13 cellular contexts compared by ENCODE assay signal in genomic region chr17:48722924-48723554, GRCh38. TPM values are rescaled to one million over a fixed set of nuclear protein-coding genes. Genes with fewer than 3 reads are reported as not detected.
DNase-seq lines count a peak whose midpoint lies in the region; ATAC-seq and TF ChIP-seq lines count a peak whose summit lies in the region.
"Had no signal": no experiment of that assay in that cellular context is flagged by ENCODE, and none has a peak within 500 bp of the region (broad histone marks: within the 10 kb centered on the region; RNA-seq: fewer than 3 reads in every experiment).

TSS of gene PRAC2 (plus strand) at chr17:48723185. CDS start at chr17:48724411, 1,226 bp downstream.

- no peak for ATAC-seq in activated naive CD4-positive, alpha-beta T cell treated with anti-CD3 and anti-CD28 coated beads, Interleukin-2, amount 50 U/mL, for 72 hours
- ATAC-seq in WTC11: peak; percentile 55

- H3K9me3 Mint-ChIP-seq in activated naive CD4-positive, alpha-beta T cell treated with anti-CD3 and anti-CD28 coated beads for 36 hours: no peaks in the 10 kb centered on the region
- no peaks in the 10 kb centered on the region for H3K9me3 Mint-ChIP-seq in activated naive CD4-positive, alpha-beta T cell treated with anti-CD3 and anti-CD28 coated beads, Interleukin-2, amount 50 U/mL, for 72 hours
- no peaks in the 10 kb centered on the region for H3K9me3 Mint-ChIP-seq in WTC11
- peaks cover 0 to 6% (median 0%) of the 10 kb centered on the region in 6 donors for H3K9me3 Mint-ChIP-seq in immature natural killer cell
- H3K9me3 Mint-ChIP-seq in type B pancreatic cell: no peaks in the 10 kb centered on the region

- POLR2A ChIA-PET in WTC11 (lab: Charles Lee): interaction anchor here (0.6 to 1.3 kb wide), 6 partner anchors 10 to 273 kb away, joined by 3 to 5 read pairs (median 4); no protein-coding TSS in a partner anchor

- H3K4me3 Mint-ChIP-seq in activated naive CD4-positive, alpha-beta T cell treated with anti-CD3 and anti-CD28 coated beads for 36 hours: peak within 1 kb of the TSS; percentile 46
- H3K4me3 Mint-ChIP-seq in WTC11 (peak within 1 kb of the TSS; percentile 70), immature natural killer cell (peak within 1 kb of the TSS; percentile 60 to 86 (median 78)), type B pancreatic cell (peak within 1 kb of the TSS; percentile 13)

- H3K27me3 Mint-ChIP-seq in activated naive CD4-positive, alpha-beta T cell treated with anti-CD3 and anti-CD28 coated beads for 36 hours (ENCODE audit: low read depth): peaks cover 92% of the 10 kb centered on the region
- H3K27me3 Mint-ChIP-seq in WTC11 (ENCODE audit: low read depth) (peaks cover 100% of the 10 kb centered on the region), immature natural killer cell (ENCODE audit: low read depth in 3 of 3) (peaks cover 58 to 89% (median 85%) of the 10 kb centered on the region in 3 donors), type B pancreatic cell (peaks cover 100% of the 10 kb centered on the region)

- H3K27me3 ChIP-seq in brain microvascular endothelial cell (replicated peaks): peaks cover 99% of the 10 kb centered on the region

- H3K4me3 ChIP-seq in brain microvascular endothelial cell (ENCODE audit: low read depth, low read length): no peak within 1 kb of the TSS
- H3K4me3 ChIP-seq: HAP-1 had no signal

- CTCF ChIA-PET in activated naive CD4-positive, alpha-beta T cell treated with anti-CD3 and anti-CD28 coated beads for 36 hours (lab: Charles Lee): interaction anchor here (0.6 to 4.1 kb wide), 22 partner anchors 10 to 1191 kb away, joined by 3 to 64 read pairs (median 7); no protein-coding TSS in a partner anchor
- CTCF ChIA-PET in WTC11 (lab: Charles Lee): interaction anchor here (0.7 to 10.9 kb wide), 23 partner anchors 12 to 166 kb away, joined by 3 to 218 read pairs (median 14); partner anchors contain the start of gene TTLL6

- H3K4me1 Mint-ChIP-seq in activated naive CD4-positive, alpha-beta T cell treated with anti-CD3 and anti-CD28 coated beads for 36 hours (ENCODE audit: low read depth): peaks cover 44% of the 10 kb centered on the region
- H3K4me1 Mint-ChIP-seq in WTC11 (peaks cover 53% of the 10 kb centered on the region), immature natural killer cell (peaks cover 36 to 44% of the 10 kb centered on the region in 2 donors), type B pancreatic cell (ENCODE audit: unreplicated experiment) (peaks cover 12% of the 10 kb centered on the region)

- H3K27ac Mint-ChIP-seq in activated naive CD4-positive, alpha-beta T cell treated with anti-CD3 and anti-CD28 coated beads for 36 hours: no peak within 1 kb of the TSS
- H3K27ac Mint-ChIP-seq in activated naive CD4-positive, alpha-beta T cell treated with anti-CD3 and anti-CD28 coated beads, Interleukin-2, amount 50 U/mL, for 72 hours: peak within 1 kb of the TSS in 1 of 2 donors; percentile 85
- H3K27ac Mint-ChIP-seq in WTC11 (peak within 1 kb of the TSS; percentile 84), immature natural killer cell (no peak within 1 kb of the TSS), type B pancreatic cell (peak within 1 kb of the TSS; percentile 9)

- intact Hi-C loops in activated naive CD4-positive, alpha-beta T cell treated with anti-CD3 and anti-CD28 coated beads for 36 hours (cut with micrococcal nuclease): loop anchor here (5.0 to 10.0 kb wide), 2 partner anchors 111 to 272 kb away; partner anchors contain the start of genes HOXB7 and IGF2BP1

- no peaks in the 10 kb centered on the region for H3K36me3 Mint-ChIP-seq in activated naive CD4-positive, alpha-beta T cell treated with anti-CD3 and anti-CD28 coated beads for 36 hours (ENCODE audit: low read depth)
- H3K36me3 Mint-ChIP-seq in activated naive CD4-positive, alpha-beta T cell treated with anti-CD3 and anti-CD28 coated beads, Interleukin-2, amount 50 U/mL, for 72 hours: peaks cover 0 to 18% of the 10 kb centered on the region in 2 donors
- H3K36me3 Mint-ChIP-seq in WTC11 (no peaks in the 10 kb centered on the region), immature natural killer cell (peaks cover 0 to 3% (median 0%) of the 10 kb centered on the region in 3 donors), type B pancreatic cell (no peaks in the 10 kb centered on the region)

- H3K27ac ChIP-seq in brain microvascular endothelial cell: no peak within 1 kb of the TSS
- H3K27ac ChIP-seq: breast epithelium had no signal

- no peak for DNase-seq in activated naive CD4-positive, alpha-beta T cell treated with anti-CD3 and anti-CD28 coated beads for 36 hours
- DNase-seq in activated naive CD4-positive, alpha-beta T cell treated with anti-CD3 and anti-CD28 coated beads, Interleukin-2, amount 50 U/mL, for 72 hours (ENCODE audit: low spot score in 2 of 2): no peak
- peak; percentile 78 for DNase-seq in WTC11 (ENCODE audit: low spot score)
- DNase-seq in immature natural killer cell: no peak
- no peak for DNase-seq in type B pancreatic cell (ENCODE audit: extremely low spot score, unreplicated experiment)
- no peak for DNase-seq in NCI-H446 treated with DMSO at 0.1 percent for 48 hours (lab: John Stamatoyannopoulos, UW)
- no peak for DNase-seq in NCI-H345 treated with DMSO at 0.1 percent for 48 hours (lab: John Stamatoyannopoulos, UW; ENCODE audit: unreplicated experiment)
- DNase-seq in brain microvascular endothelial cell: no peak
- DNase-seq: BE2C, NCI-H82 had no signal

- H3K36me3 ChIP-seq in brain microvascular endothelial cell (replicated peaks): no peaks in the 10 kb centered on the region
- H3K36me3 ChIP-seq: BE2C, breast epithelium, HAP-1 had no signal

- TF ChIP-seq CTCF in WTC11 (IDR thresholded peaks at IDR 0.05) (no peak), type B pancreatic cell (conservative IDR thresholded peaks at IDR 0.05) (no peak), brain microvascular endothelial cell (IDR thresholded peaks at IDR 0.05; ENCODE audit: low read depth, low read length, missing control alignments) (no peak)

- in situ Hi-C loops in brain microvascular endothelial cell (cut with HindIII; ENCODE audit: low pct_ligation_motif_present, low sequenced_read_pairs): no loop called here

TF ChIP-seq in WTC11, 78 proteins besides CTCF, POLR2A, EP300 and RAD21:
- 0 out of 2 replicates have a peak, but pooled peaks have one; percentile 20 for TF ChIP-seq HMGXB4 (CRISPR knock-in tag; IDR thresholded peaks at IDR 0.05)
- TF ChIP-seq NR1H2 (CRISPR knock-in tag; IDR thresholded peaks at IDR 0.05): no peak
- peak; percentile 44; the same call in 1 of the 2 replicates for TF ChIP-seq NFYB (CRISPR knock-in tag; conservative IDR thresholded peaks at IDR 0.05; ENCODE audit: low read depth)
- 0 out of 2 replicates have a peak, but pooled peaks have one; percentile 11 for TF ChIP-seq MAX (CRISPR knock-in tag; IDR thresholded peaks at IDR 0.05)

RNA-seq across cellular contexts. Expression of gene PRAC2, which starts in this region (rescaled TPM):
- total RNA-seq in activated naive CD4-positive, alpha-beta T cell treated with anti-CD3 and anti-CD28 coated beads for 36 hours: not detected
- not detected for total RNA-seq in activated naive CD4-positive, alpha-beta T cell treated with anti-CD3 and anti-CD28 coated beads, Interleukin-2, amount 50 U/mL, for 72 hours
- total RNA-seq in WTC11 (2021): 8.0 to 22.3 TPM (median 9.2 TPM) in 3 replicates
- polyA plus RNA-seq in immature natural killer cell: not detected
- not detected in 2 replicates for total RNA-seq in type B pancreatic cell (ENCODE audit: low replicate concordance)
- total RNA-seq: breast epithelium, HT1080 had no signal

Comparison
In these comparisons a context has a peak if more than half of its experiments do, and no peak if none do; other contexts are left out.
1. H3K27ac Mint-ChIP-seq: peak in WTC11 (single experiment) and type B pancreatic cell (single experiment); none in activated naive CD4-positive, alpha-beta T cell treated with anti-CD3 and anti-CD28 coated beads for 36 hours (single experiment) and immature natural killer cell (0 of 6).
2. H3K4me3 Mint-ChIP-seq: peak in every context shown above with its lines; median percentile 78 in immature natural killer cell; 70 in WTC11; 46 in activated naive CD4-positive, alpha-beta T cell treated with anti-CD3 and anti-CD28 coated beads for 36 hours; 13 in type B pancreatic cell.